In genomic region chr22:47625531-47626427, GRCh38 we compare ENCODE assay signal across 14 cellular contexts.
"Had no signal": no experiment of that assay in that cellular context is flagged by ENCODE, and none has a peak within 500 bp of the region (broad histone marks: within the 10 kb centered on the region; RNA-seq: fewer than 3 reads in every experiment).

No MANE protein-coding gene starts in this region.

- H3K27ac ChIP-seq: cardiac muscle cell, SK-N-MC, transverse colon had no signal

- DNase-seq: activated CD4-positive, alpha-beta T cell treated with anti-CD3 and anti-CD28 coated beads, Interleukin-2, amount 50 U/mL, for 48 hours; activated naive CD4-positive, alpha-beta T cell treated with Interleukin-2 at 50 U/mL for 16 hours; activated naive CD8-positive, alpha-beta T cell treated with anti-CD3 and anti-CD28 coated beads, Interleukin-2, amount 10 ng/mL, durations not matched to agents 7 days and 5 days; amygdala; kidney glomerular epithelial cell; left ventricle myocardium superior; nucleus accumbens; retina; stimulated activated CD4-positive, alpha-beta T cell treated with anti-CD3 and anti-CD28 coated beads, Interleukin-2, amount 100 ng/mL, for 24 hours; transverse colon had no signal

- H3K4me3 ChIP-seq: cardiac muscle cell, SK-N-MC, transverse colon had no signal

- H3K9me3 ChIP-seq: transverse colon had no signal

- ATAC-seq: activated CD8-positive, alpha-beta memory T cell treated with anti-CD3 and anti-CD28 coated beads, Interleukin-2, amount 10 ng/mL, durations not matched to agents 7 days and 5 days; left ventricle myocardium superior; natural killer cell treated with Interleukin-12 subunit alpha and Interleukin-12 subunit beta and Interleukin-15 and Interleukin-18, amount 100 ng/mL, for 72 hours had no signal

- H3K27me3 ChIP-seq: cardiac muscle cell, transverse colon had no signal

- H3K4me1 ChIP-seq: transverse colon had no signal

- H3K36me3 ChIP-seq: cardiac muscle cell, transverse colon had no signal
